Comparison of ENCODE assay signal across 19 cellular contexts in the genomic region with DNA sequence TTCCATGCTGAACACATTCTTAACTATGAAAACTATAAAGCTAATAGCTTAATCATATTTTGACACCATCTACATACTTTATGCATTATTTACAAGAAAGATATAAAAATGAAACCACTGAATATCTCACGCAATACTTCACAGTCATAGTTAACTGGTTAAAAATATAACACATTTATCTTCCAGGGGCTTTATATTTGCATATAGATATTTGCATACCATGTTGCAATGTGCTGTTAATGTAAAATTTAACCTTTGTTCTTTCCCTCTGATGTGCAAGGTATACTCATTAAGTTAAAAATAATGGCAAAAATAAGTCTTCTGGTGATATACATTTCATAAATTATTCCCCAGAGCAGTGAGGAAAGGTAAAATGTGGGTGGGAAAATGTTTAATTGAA.
"Had no signal": no experiment of that assay in that cellular context is flagged by ENCODE, and none has a peak within 500 bp of the region (broad histone marks: within the 10 kb centered on the region; RNA-seq: fewer than 3 reads in every experiment).

No MANE protein-coding gene starts in this region.

- H3K4me1 ChIP-seq: psoas muscle, sigmoid colon, stomach, vagina had no signal

- H3K27ac ChIP-seq: dorsolateral prefrontal cortex, ovary, psoas muscle, sigmoid colon, stomach, thyroid gland, vagina had no signal

- ATAC-seq: left ventricle myocardium superior; natural killer cell; psoas muscle; right cardiac atrium; stimulated activated effector memory CD8-positive, alpha-beta T cell treated with anti-CD3 and anti-CD28 coated beads, Interleukin-12 subunit alpha, Interleukin-12 subunit beta, amount 100 ng/mL, for 72 hours had no signal

- DNase-seq: dorsolateral prefrontal cortex; effector CD4-positive, alpha-beta T cell; left ventricle myocardium superior; natural killer cell; occipital lobe; ovary; posterior cingulate gyrus; psoas muscle; right cardiac atrium; sigmoid colon; stimulated activated CD4-positive, alpha-beta T cell treated with anti-CD3 and anti-CD28 coated beads, Interleukin-2, amount 100 ng/mL, for 24 hours; stimulated activated CD4-positive, alpha-beta T cell treated with anti-CD3 and anti-CD28 coated beads, Interleukin-4, amount 100 ng/mL, for 24 hours; stimulated activated naive CD4-positive, alpha-beta T cell treated with Interleukin-2 at 50 U/mL for 16 hours; stomach; thyroid gland; trophoblast cell had no signal

- H3K27me3 ChIP-seq: ovary, thyroid gland, vagina had no signal

- H3K9me3 ChIP-seq: ovary, psoas muscle, sigmoid colon, stomach, thyroid gland, vagina had no signal

- H3K4me3 ChIP-seq: dorsolateral prefrontal cortex, lung, ovary, psoas muscle, sigmoid colon, stomach, thyroid gland, vagina had no signal

- H3K36me3 ChIP-seq: ovary, sigmoid colon, stomach, thyroid gland, vagina had no signal
